ENCODE assay signal across 11 cellular contexts in genomic region chr17:75853410-75853809, GRCh38. TPM values are rescaled to one million over a fixed set of nuclear protein-coding genes. Genes with fewer than 3 reads are reported as not detected.
DNase-seq lines count a peak whose midpoint lies in the region; ATAC-seq and TF ChIP-seq lines count a peak whose summit lies in the region.
"Had no signal": no experiment of that assay in that cellular context is flagged by ENCODE, and none has a peak within 500 bp of the region (broad histone marks: within the 10 kb centered on the region; RNA-seq: fewer than 3 reads in every experiment).

No MANE protein-coding gene starts in this region.

- peaks cover 5% of the 10 kb centered on the region for H3K36me3 Mint-ChIP-seq in activated CD8-positive, alpha-beta T cell treated with anti-CD3 and anti-CD28 coated beads for 36 hours (ENCODE audit: low read depth)

- RAD21 ChIA-PET in HCT116 (lab: Charles Lee; ENCODE audit: low non-redundant PET in 1 of 2, low total read pairs in 2 of 2, uncharacterized antibody in 2 of 2, unreplicated experiment in 2 of 2): no interaction called here

- POLR2A ChIA-PET in HCT116 (lab: Charles Lee) (interaction anchor here (6.8 kb wide), 1 partner anchor 76 kb away, joined by 83 read pairs; a partner anchor contains a TSS), A673 (lab: Charles Lee; ENCODE audit: low non-redundant PET) (interaction anchor here (0.7 kb wide), 2 partner anchors 7 to 737 kb away, joined by 3 to 5 read pairs; no protein-coding TSS in a partner anchor)
- POLR2A ChIA-PET in activated CD8-positive, alpha-beta T cell treated with anti-CD3 and anti-CD28 coated beads for 36 hours (lab: Charles Lee): interaction anchor here (0.5 to 9.2 kb wide), 4 partner anchors 8 to 76 kb away, joined by 3 to 72 read pairs (median 26); partner anchors contain the start of genes TRIM47 and UNC13D

- H3K9me3 ChIP-seq in HCT116 (ENCODE audit: control insufficient read depth in 1 of 2, insufficient read depth in 1 of 2, low read depth in 1 of 2, low read length in 2 of 2) (no peaks in the 10 kb centered on the region), hepatocyte (ENCODE audit: low read depth) (no peaks in the 10 kb centered on the region), A673 (ENCODE audit: low read depth, low read length, poor library complexity, severe bottlenecking) (no peaks in the 10 kb centered on the region)

- peaks cover 32% of the 10 kb centered on the region for H3K4me1 Mint-ChIP-seq in activated CD8-positive, alpha-beta T cell treated with anti-CD3 and anti-CD28 coated beads for 36 hours (ENCODE audit: low read depth)

- no peaks in the 10 kb centered on the region for H3K9me2 ChIP-seq in HCT116 (ENCODE audit: insufficient read depth)
- H3K9me2 ChIP-seq in hepatocyte (replicated peaks; ENCODE audit: insufficient read depth): no peaks in the 10 kb centered on the region

- H2AFZ ChIP-seq in HCT116 (ENCODE audit: low read depth, low read length, poor library complexity, severe bottlenecking): no peak overlapping the region
- no peak overlapping the region for H2AFZ ChIP-seq in hepatocyte

- H3K9me3 Mint-ChIP-seq in activated CD8-positive, alpha-beta T cell treated with anti-CD3 and anti-CD28 coated beads for 36 hours: no peaks in the 10 kb centered on the region
- H3K9me3 Mint-ChIP-seq: naive B cell had no signal

- peaks cover 6 to 9% of the 10 kb centered on the region in 2 experiments; a peak in 3 of 4 replicates for H3K36me3 ChIP-seq in HCT116 (ENCODE audit: control insufficient read depth in 1 of 2, insufficient read depth in 2 of 2, low read length in 2 of 2)
- no peaks in the 10 kb centered on the region for H3K36me3 ChIP-seq in hepatocyte (replicated peaks; ENCODE audit: insufficient read depth, low read depth)
- peaks cover 26% of the 10 kb centered on the region for H3K36me3 ChIP-seq in A673 (ENCODE audit: insufficient read depth, low read length, poor library complexity, severe bottlenecking)

- no peak for ATAC-seq in HCT116
- ATAC-seq in activated CD8-positive, alpha-beta T cell treated with anti-CD3 and anti-CD28 coated beads for 36 hours: no peak

- intact Hi-C loops in HCT116 (cut with micrococcal nuclease): loop anchor here (10.0 kb wide), 1 partner anchor 179 kb away; no protein-coding TSS in a partner anchor
- intact Hi-C loops in activated CD8-positive, alpha-beta T cell treated with anti-CD3 and anti-CD28 coated beads for 36 hours (cut with micrococcal nuclease): no loop called here
- intact Hi-C loops in A673 (cut with micrococcal nuclease; ENCODE audit: unreplicated experiment): no loop called here

- H3K27ac Mint-ChIP-seq in activated CD8-positive, alpha-beta T cell treated with anti-CD3 and anti-CD28 coated beads for 36 hours: peak overlapping the region; percentile 49

- BruUV-seq in HCT116 (replicated peaks; lab: Mats Ljungman, UMichigan) (no TSS peak), A673 (replicated peaks; lab: Mats Ljungman, UMichigan) (no TSS peak)

- H3K27ac ChIP-seq in HCT116 (ENCODE audit: low read depth, low read length) (no peak overlapping the region), hepatocyte (peak overlapping the region; percentile 81), skin epidermis (peak overlapping the region in 13 of 21 experiments; percentile 14 to 99 (median 94)), A673 (ENCODE audit: low read depth, low read length, poor library complexity, severe bottlenecking) (no peak overlapping the region)

- DNase-seq in HCT116 (ENCODE audit: low read depth, low spot score) (no peak), hepatocyte (ENCODE audit: low spot score) (no peak), GM03348 (ENCODE audit: low spot score) (no peak), HPDE6-E6E7 (ENCODE audit: extremely low spot score) (no peak), 8988T (no peak), A673 (ENCODE audit: low spot score) (no peak)
- DNase-seq in activated CD8-positive, alpha-beta T cell treated with anti-CD3 and anti-CD28 coated beads for 36 hours: no peak
- DNase-seq: naive B cell, NCI-H1092 had no signal

- H3K27me3 Mint-ChIP-seq in activated CD8-positive, alpha-beta T cell treated with anti-CD3 and anti-CD28 coated beads for 36 hours: no peaks in the 10 kb centered on the region
- H3K27me3 Mint-ChIP-seq: naive B cell had no signal

- H3K4me3 Mint-ChIP-seq in activated CD8-positive, alpha-beta T cell treated with anti-CD3 and anti-CD28 coated beads for 36 hours: peak overlapping the region; percentile 35

- peak overlapping the region; percentile 8; the same call in 1 of the 2 replicates for H3K9ac ChIP-seq in HCT116 (ENCODE audit: low read length)

- TF ChIP-seq POLR2A in HCT116 (IDR thresholded peaks at IDR 0.05; ENCODE audit: borderline replicate concordance, extremely low read depth, insufficient read depth, insufficient read length): no peak

- 77% methylated on average over 5 of the region's 5 CpGs for WGBS in hepatocyte (ENCODE audit: low lambda C conversion rate, missing lambda C conversion rate)

- H3K4me1 ChIP-seq in HCT116 (ENCODE audit: control insufficient read depth in 1 of 2, insufficient read depth in 2 of 2, low read length in 2 of 2) (peaks cover 12 to 30% of the 10 kb centered on the region in 2 experiments), hepatocyte (ENCODE audit: insufficient read depth) (peaks cover 5% of the 10 kb centered on the region), A673 (ENCODE audit: insufficient read depth, low read length, poor library complexity, severe bottlenecking) (peaks cover 13% of the 10 kb centered on the region)

- no peaks in the 10 kb centered on the region for H3K27me3 ChIP-seq in HCT116 (ENCODE audit: insufficient read depth, low read length)
- H3K27me3 ChIP-seq in hepatocyte: no peaks in the 10 kb centered on the region
- no peaks in the 10 kb centered on the region for H3K27me3 ChIP-seq in A673 (replicated peaks; ENCODE audit: insufficient read depth, low read depth, low read length, poor library complexity)
- H3K27me3 ChIP-seq: cardiac muscle cell had no signal

- CTCF ChIA-PET in HCT116 (lab: Charles Lee): interaction anchor here (4.3 kb wide), 1 partner anchor 7 kb away, joined by 46 read pairs; no protein-coding TSS in a partner anchor
- CTCF ChIA-PET in activated CD8-positive, alpha-beta T cell treated with anti-CD3 and anti-CD28 coated beads for 36 hours (lab: Charles Lee): interaction anchor here (0.8 to 3.5 kb wide), 5 partner anchors 10 to 70 kb away, joined by 3 to 45 read pairs (median 5); partner anchors contain the start of gene TRIM47
- CTCF ChIA-PET in A673 (lab: Charles Lee): interaction anchor here (0.7 kb wide), 1 partner anchor 122 kb away, joined by 12 read pairs; no protein-coding TSS in a partner anchor

- TF ChIP-seq CTCF in HCT116 (IDR thresholded peaks at IDR 0.05 in 2 of 3, conservative IDR thresholded peaks at IDR 0.05 in 1 of 3; ENCODE audit: borderline replicate concordance in 1 of 3, insufficient read depth in 1 of 3, low read depth in 2 of 3, low read length in 2 of 3) (no peak), hepatocyte (IDR thresholded peaks at IDR 0.05; ENCODE audit: poor library complexity) (no peak), A673 (conservative IDR thresholded peaks at IDR 0.05; ENCODE audit: low read depth, low read length) (no peak)
- TF ChIP-seq CTCF in activated CD8-positive, alpha-beta T cell treated with anti-CD3 and anti-CD28 coated beads for 36 hours (IDR thresholded peaks at IDR 0.05): no peak

- H3K4me3 ChIP-seq in HCT116 (replicated peaks in 1 of 2; ENCODE audit: low read depth in 1 of 2, low read length in 2 of 2) (no peak overlapping the region), hepatocyte (no peak overlapping the region), skin epidermis (no peak overlapping the region), A673 (ENCODE audit: low read depth, low read length, poor library complexity, severe bottlenecking) (no peak overlapping the region)

- TF ChIP-seq RAD21 in HCT116 (IDR thresholded peaks at IDR 0.05; ENCODE audit: low read depth): no peak

- H4K20me1 ChIP-seq in HCT116 (ENCODE audit: insufficient read depth): no peaks in the 10 kb centered on the region
- no peaks in the 10 kb centered on the region for H4K20me1 ChIP-seq in hepatocyte (ENCODE audit: insufficient read depth, poor library complexity, severe bottlenecking)

- peaks cover 20% of the 10 kb centered on the region; the same call in 1 of the 2 replicates for H3K79me2 ChIP-seq in HCT116 (ENCODE audit: insufficient read depth, low read length)
- peaks cover 24% of the 10 kb centered on the region for H3K79me2 ChIP-seq in hepatocyte

- peak overlapping the region; percentile 96; the same call in 1 of the 2 replicates for H3K4me2 ChIP-seq in HCT116 (ENCODE audit: low read length)
- H3K4me2 ChIP-seq in hepatocyte: peak overlapping the region; percentile 87

TF ChIP-seq in HCT116, 20 proteins besides CTCF, POLR2A, EP300 and RAD21 (continues in another document):
- TF ChIP-seq SIN3A (IDR thresholded peaks at IDR 0.05; ENCODE audit: low read depth): no peak
- TF ChIP-seq SRF (IDR thresholded peaks at IDR 0.05; ENCODE audit: low read depth): no peak
- no peak for TF ChIP-seq EGR1 (IDR thresholded peaks at IDR 0.05; ENCODE audit: low read depth)

RNA-seq across cellular contexts. Expression of gene WBP2, which starts 1.7 kb away (rescaled TPM):
- total RNA-seq in HCT116 (2021; ENCODE audit: unreplicated experiment) (132 TPM), hepatocyte (22.8 and 29.0 TPM in 2 replicates), A673 (2021) (70.3 and 87.5 TPM in 2 replicates)
- polyA plus RNA-seq in HCT116 (2012): 184 and 186 TPM in 2 replicates
- total RNA-seq in activated CD8-positive, alpha-beta T cell treated with anti-CD3 and anti-CD28 coated beads for 36 hours: 10 to 100 TPM; 54.4 to 58.5 TPM
- polyA plus RNA-seq in hepatocyte: 129 and 143 TPM in 2 replicates

RNA-seq across cellular contexts. Expression of gene UNC13D, which starts 9.2 kb away (rescaled TPM):
- total RNA-seq in HCT116 (2021; ENCODE audit: unreplicated experiment) (20.2 TPM), hepatocyte (2.2 and 4.3 TPM in 2 replicates), A673 (2021) (0.37 and 2.2 TPM in 2 replicates)
- 20.3 and 22.7 TPM in 2 replicates for polyA plus RNA-seq in HCT116 (2012)
- 100 to 1,000 TPM; 136 to 144 TPM for total RNA-seq in activated CD8-positive, alpha-beta T cell treated with anti-CD3 and anti-CD28 coated beads for 36 hours
- polyA plus RNA-seq in hepatocyte: 8.8 and 10.1 TPM in 2 replicates

RNA-seq across cellular contexts. Expression of gene TRIM47, which starts 25.0 kb away (rescaled TPM):
- total RNA-seq in HCT116 (2021; ENCODE audit: unreplicated experiment): 86.7 TPM
- polyA plus RNA-seq in HCT116 (2012): 49.9 and 67.2 TPM in 2 replicates
- 10 to 100 TPM; 16.6 to 16.8 TPM for total RNA-seq in activated CD8-positive, alpha-beta T cell treated with anti-CD3 and anti-CD28 coated beads for 36 hours
- total RNA-seq in hepatocyte: 13.0 and 15.5 TPM in 2 replicates
- polyA plus RNA-seq in hepatocyte: 36.9 and 42.9 TPM in 2 replicates
- total RNA-seq in A673 (2021): 0.46 and 0.95 TPM in 2 replicates

RNA-seq across cellular contexts. Expression of gene TRIM65, which starts 43.3 kb away (rescaled TPM):
- total RNA-seq in HCT116 (2021; ENCODE audit: unreplicated experiment): 53.0 TPM
- polyA plus RNA-seq in HCT116 (2012): 26.3 and 29.9 TPM in 2 replicates
- total RNA-seq in activated CD8-positive, alpha-beta T cell treated with anti-CD3 and anti-CD28 coated beads for 36 hours: 10 to 100 TPM; 37.1 to 42.2 TPM
- total RNA-seq in hepatocyte: 10.9 and 12.5 TPM in 2 replicates
- polyA plus RNA-seq in hepatocyte: 10.7 and 16.8 TPM in 2 replicates
- 46.1 and 47.9 TPM in 2 replicates for total RNA-seq in A673 (2021)

RNA-seq across cellular contexts. Expression of gene MRPL38, which starts 51.3 kb away (rescaled TPM):
- 219 TPM for total RNA-seq in HCT116 (2021; ENCODE audit: unreplicated experiment)
- 114 and 130 TPM in 2 replicates for polyA plus RNA-seq in HCT116 (2012)
- total RNA-seq in activated CD8-positive, alpha-beta T cell treated with anti-CD3 and anti-CD28 coated beads for 36 hours: 100 to 1,000 TPM; 117 to 126 TPM
- 40.4 and 50.2 TPM in 2 replicates for total RNA-seq in hepatocyte
- 124 and 134 TPM in 2 replicates for polyA plus RNA-seq in hepatocyte
- total RNA-seq in A673 (2021): 166 and 167 TPM in 2 replicates

Comparison
In these comparisons a context has a peak if more than half of its experiments do, and no peak if none do; other contexts are left out.
1. H3K27ac ChIP-seq: peak in hepatocyte (single experiment) and skin epidermis (13 of 21); none in HCT116 (single experiment) and A673 (single experiment).